ENCODE assay signal across 13 cellular contexts in the genomic region with DNA sequence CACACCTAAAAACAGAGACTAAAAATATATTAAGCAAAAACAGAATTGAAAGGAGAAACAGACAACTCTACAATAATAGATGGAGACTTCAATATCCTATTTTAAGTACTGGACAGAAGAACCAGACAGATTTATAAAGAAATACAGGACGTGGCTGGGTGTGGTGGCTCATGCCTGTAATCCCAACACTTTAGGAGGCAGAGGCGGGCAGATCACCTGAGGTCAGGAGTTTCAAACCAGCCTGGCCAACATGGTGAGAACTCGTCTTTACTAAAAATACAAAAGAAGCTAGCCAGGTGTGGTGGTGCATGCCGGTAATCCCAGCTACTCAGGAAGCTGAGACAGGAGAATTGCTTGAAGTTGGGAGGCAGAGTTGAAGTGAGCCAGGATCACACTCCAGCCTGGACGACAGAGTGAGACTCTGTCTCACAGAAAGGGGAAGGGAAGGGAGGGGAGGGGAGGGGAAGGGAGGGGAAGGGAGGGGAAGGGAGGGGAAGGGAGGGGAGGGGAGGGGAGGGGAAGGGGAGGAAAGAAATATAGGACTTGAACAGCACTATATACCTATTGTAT. TPM values are rescaled to one million over a fixed set of nuclear protein-coding genes. Genes with fewer than 3 reads are reported as not detected.
DNase-seq lines count a peak whose midpoint lies in the region; ATAC-seq, FAIRE-seq and TF ChIP-seq lines count a peak whose summit lies in the region.
"Had no signal": no experiment of that assay in that cellular context is flagged by ENCODE, and none has a peak within 500 bp of the region (broad histone marks: within the 10 kb centered on the region; RNA-seq: fewer than 3 reads in every experiment).

No MANE protein-coding gene starts in this region.

- peak overlapping the region; percentile 8 for H3K27ac ChIP-seq in angular gyrus (ENCODE audit: low read depth, low read length)
- H3K27ac ChIP-seq in HepG2 (ENCODE audit: extremely low read length, insufficient read depth, low read length), result peak overlapping the region; percentile 33
- no peak overlapping the region for H3K27ac ChIP-seq in tibial artery
- H3K27ac ChIP-seq: thyroid gland had no signal

- no peak for ATAC-seq in activated T-cell treated with anti-CD3 and anti-CD28 coated beads, Interleukin-2, amount 50 U/mL, for 4 hours
- ATAC-seq in HepG2 (peak; percentile 51; the same call in 2 of the 3 replicates), GM21447 (IDR thresholded peaks at IDR 0.05; ENCODE audit: unreplicated experiment) (no peak)

- TF ChIP-seq RAD21 in HepG2 (CRISPR knock-in tag; IDR thresholded peaks at IDR 0.05), result no peak

- H2AFZ ChIP-seq in HepG2 (ENCODE audit: low read length), result no peak overlapping the region

- H3K9me3 ChIP-seq in HepG2 (ENCODE audit: low read length) (peaks cover 11% of the 10 kb centered on the region; the same call in 1 of the 2 replicates), tibial artery (peaks cover 0 to 24% (median 19%) of the 10 kb centered on the region in 3 donors)
- H3K9me3 ChIP-seq: thyroid gland had no signal

- no TSS peak for BruUV-seq in HepG2 (replicated peaks; lab: Mats Ljungman, UMichigan)

- WGBS in HepG2 (ENCODE audit: low lambda C conversion rate), result 63% methylated on average over 5 of the region's 5 CpGs

- no peak for DNase-seq in activated T-cell treated with anti-CD3 and anti-CD28 coated beads, Interleukin-2, amount 50 U/mL, for 4 hours
- DNase-seq in activated T-cell treated with anti-CD3 and anti-CD28 coated beads, Interleukin-2, amount 50 U/mL, for 1 hour, result no peak
- DNase-seq in HepG2 (ENCODE audit: low spot score) (no peak), tibial artery (no peak), EL (no peak), mucosa of gallbladder (ENCODE audit: low spot score) (no peak)
- DNase-seq: GOT3, NCI-H82, thyroid gland had no signal

- no peaks in the 10 kb centered on the region; the same call in 1 of the 2 replicates for H4K20me1 ChIP-seq in HepG2 (ENCODE audit: insufficient read depth, low read length)

- H3K27me3 ChIP-seq in HepG2 (ENCODE audit: control insufficient read depth in 1 of 2, insufficient read depth in 2 of 2, low read length in 2 of 2), result no peaks in the 10 kb centered on the region
- H3K27me3 ChIP-seq in tibial artery, result no peaks in the 10 kb centered on the region
- H3K27me3 ChIP-seq: thyroid gland had no signal

- peaks cover 22% of the 10 kb centered on the region for H3K9me3 Mint-ChIP-seq in activated T-cell treated with anti-CD3 and anti-CD28 coated beads, Interleukin-2, amount 50 U/mL, for 4 hours

- no peak for FAIRE-seq in HepG2 (lab: Jason Lieb, UNC)
- FAIRE-seq: bronchial epithelial cell had no signal

- no peaks in the 10 kb centered on the region for H3K27me3 Mint-ChIP-seq in activated T-cell treated with anti-CD3 and anti-CD28 coated beads, Interleukin-2, amount 50 U/mL, for 4 hours (ENCODE audit: low read depth)

- peak overlapping the region; percentile 30 for H3K4me3 Mint-ChIP-seq in activated T-cell treated with anti-CD3 and anti-CD28 coated beads, Interleukin-2, amount 50 U/mL, for 4 hours

- TF ChIP-seq POLR2A in HepG2 (IDR thresholded peaks at IDR 0.05; ENCODE audit: insufficient read depth in 1 of 2, low read depth in 2 of 2, low read length in 2 of 2), result no peak

- H3K4me1 Mint-ChIP-seq in activated T-cell treated with anti-CD3 and anti-CD28 coated beads, Interleukin-2, amount 50 U/mL, for 4 hours (ENCODE audit: low read depth), result peaks cover 65% of the 10 kb centered on the region

- in situ Hi-C loops in HepG2 (cut with HindIII; ENCODE audit: extremely low pct_ligation_motif_present, low pct_unique_long_range_greater_than_20kb), result no loop called here

- no peak overlapping the region for H3K9ac ChIP-seq in HepG2 (ENCODE audit: insufficient read depth, low read depth, low read length)

- TF ChIP-seq EP300 in HepG2 (IDR thresholded peaks at IDR 0.05; ENCODE audit: low read depth in 2 of 2, low read length in 2 of 2), result no peak
- no peak for TF ChIP-seq EP300 in HepG2 (CRISPR knock-in tag; IDR thresholded peaks at IDR 0.05; ENCODE audit: borderline replicate concordance)

- peak overlapping the region; percentile 50 for H3K4me2 ChIP-seq in HepG2 (ENCODE audit: low read depth, low read length)

- CTCF ChIA-PET in HepG2 (lab: Yijun Ruan, JAX; ENCODE audit: low intra/inter-chr PET ratio, low total read pairs), result no interaction called here

- peaks cover 28% of the 10 kb centered on the region for H3K36me3 Mint-ChIP-seq in activated T-cell treated with anti-CD3 and anti-CD28 coated beads, Interleukin-2, amount 50 U/mL, for 4 hours (ENCODE audit: insufficient read depth)

- TF ChIP-seq CTCF in HepG2 (CRISPR knock-in tag; IDR thresholded peaks at IDR 0.05) (no peak), tibial artery (IDR thresholded peaks at IDR 0.05) (no peak)

- H3K36me3 ChIP-seq in HepG2 (replicated peaks in 1 of 2; ENCODE audit: control insufficient read depth in 1 of 2, insufficient read depth in 2 of 2, low read length in 2 of 2) (no peaks in the 10 kb centered on the region), tibial artery (peaks cover 5 to 13% (median 6%) of the 10 kb centered on the region in 3 donors)
- H3K36me3 ChIP-seq: thyroid gland had no signal

- intact Hi-C loops in HepG2 (cut with micrococcal nuclease; ENCODE audit: unreplicated experiment) (no loop called here), tibial artery (cut with DNase I; ENCODE audit: low total_unique reads) (no loop called here)

- peak overlapping the region in 1 of 3 experiments; percentile 19; a peak in 1 of 6 replicates for H3K4me3 ChIP-seq in HepG2 (replicated peaks in 1 of 3; ENCODE audit: insufficient read depth in 1 of 3, low read depth in 2 of 3, low read length in 3 of 3)
- H3K4me3 ChIP-seq in tibial artery, result peak overlapping the region; percentile 22 to 34
- H3K4me3 ChIP-seq: skin epidermis, thyroid gland had no signal

- POLR2A ChIA-PET in HepG2 (lab: Yijun Ruan, JAX), result no interaction called here

- peaks cover 77% of the 10 kb centered on the region for H3K79me2 ChIP-seq in HepG2 (ENCODE audit: insufficient read depth, low read length)

- peaks cover 10% of the 10 kb centered on the region for H3K4me1 ChIP-seq in HepG2 (ENCODE audit: insufficient read depth, low read length)
- H3K4me1 ChIP-seq in tibial artery, result peaks cover 0 to 16% (median 1%) of the 10 kb centered on the region in 4 donors

TF ChIP-seq in HepG2, 621 proteins besides CTCF, POLR2A, EP300 and RAD21:
- TF ChIP-seq ZNF234 (CRISPR knock-in tag; conservative IDR thresholded peaks at IDR 0.05) (no peak), ZSCAN25 (CRISPR knock-in tag; IDR thresholded peaks at IDR 0.05) (peak; percentile 67)
TF ChIP-seq in HepG2: peak in this region for 1.

RNA-seq across cellular contexts. Expression of gene CDK17, which starts 53.0 kb away (rescaled TPM):
- 10 to 100 TPM; 29.9 to 37.4 (median 35.8) TPM for total RNA-seq in activated T-cell treated with anti-CD3 and anti-CD28 coated beads, Interleukin-2, amount 50 U/mL, for 4 hours
- 20.1 and 22.3 TPM in 2 replicates for total RNA-seq in HepG2 (2016; rRNA removed; fragmentation: Illumina TruSeq; extraction: Trizol)
- 12.4 and 17.6 TPM in 2 replicates for total RNA-seq in HepG2 (2016; cell fraction: cytosol; rRNA removed; fragmentation: Illumina TruSeq; extraction: Trizol; ENCODE audit: low read depth)
- total RNA-seq in HepG2 (2016; cell fraction: insoluble cytoplasmic fraction; rRNA removed; fragmentation: Illumina TruSeq; extraction: Trizol), result 21.4 and 21.8 TPM in 2 replicates
- 6.8 and 8.7 TPM in 2 replicates for total RNA-seq in HepG2 (2016; cell fraction: membrane; rRNA removed; fragmentation: Illumina TruSeq; extraction: Trizol)
- 33.8 and 35.2 TPM in 2 replicates for total RNA-seq in HepG2 (2016; cell fraction: nucleus; rRNA removed; fragmentation: Illumina TruSeq; extraction: Trizol)
- 7.6 and 9.9 TPM in 2 replicates for polyA plus RNA-seq in HepG2 (2011; rRNA removed)
- polyA plus RNA-seq in HepG2 (2011; cell fraction: cytosol; rRNA removed), result 3.7 and 6.4 TPM in 2 replicates
- 8.2 and 10.0 TPM in 2 replicates for polyA plus RNA-seq in HepG2 (2011; cell fraction: nucleus; rRNA removed)
- 9.6 and 11.9 TPM in 2 replicates for polyA plus RNA-seq in HepG2 (2012)
- polyA plus RNA-seq in HepG2 (2016; cell fraction: cytosol; fragmentation: Illumina TruSeq; extraction: Trizol; ENCODE audit: low read depth), result 0.41 and 0.44 TPM in 2 replicates
- 13.7 and 14.3 TPM in 2 replicates for polyA plus RNA-seq in HepG2 (2016; cell fraction: insoluble cytoplasmic fraction; fragmentation: Illumina TruSeq; extraction: Trizol; ENCODE audit: low read depth)
- polyA plus RNA-seq in HepG2 (2016; cell fraction: membrane; fragmentation: Illumina TruSeq; extraction: Trizol; ENCODE audit: low read depth), result 1.9 and 2.1 TPM in 2 replicates
- 9.6 and 12.3 TPM in 2 replicates for polyA plus RNA-seq in HepG2 (2016; cell fraction: nucleus; fragmentation: Illumina TruSeq; extraction: Trizol; ENCODE audit: insufficient read depth, low read depth)
- polyA minus RNA-seq in HepG2 (2011; rRNA and poly(A)+ RNA removed; ENCODE audit: low replicate concordance), result 36.0 and 45.8 TPM in 2 replicates
- polyA minus RNA-seq in HepG2 (2011; cell fraction: cytosol; rRNA and poly(A)+ RNA removed), result 25.9 and 29.8 TPM in 2 replicates
- polyA minus RNA-seq in HepG2 (2011; cell fraction: nucleus; rRNA and poly(A)+ RNA removed), result 152 and 172 TPM in 2 replicates
- 25.4 TPM for total RNA-seq in mucosa of gallbladder

Comparison
In these comparisons a context has a peak if more than half of its experiments do, and no peak if none do; other contexts are left out.
1. H3K27ac ChIP-seq: peak in angular gyrus (single experiment) and HepG2 (single experiment); none in tibial artery (0 of 2).